7 cellular contexts compared by ENCODE assay signal in the genomic region with DNA sequence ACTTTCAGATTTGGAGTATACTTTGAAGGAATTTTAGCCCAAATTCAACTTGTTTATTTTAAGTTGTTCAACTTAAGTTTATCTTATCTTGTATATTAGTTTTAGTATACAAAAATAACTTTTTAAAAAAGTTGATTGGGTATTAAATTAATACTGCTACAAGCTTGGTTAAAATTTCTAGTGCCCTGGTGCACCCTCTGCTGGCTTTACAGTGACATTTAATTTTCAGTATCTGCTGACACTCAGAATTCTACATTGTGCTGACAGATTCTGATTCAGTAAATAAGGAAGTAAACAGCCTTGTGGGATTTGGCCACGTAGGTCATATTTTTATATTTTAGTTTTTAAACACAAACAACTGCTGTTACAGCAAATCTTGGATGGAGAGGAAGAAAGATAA.
A peak's percentile ranks its signal among the peaks of the same experiment; 100 is the strongest.
DNase-seq lines count a peak whose midpoint lies in the region; ATAC-seq and TF ChIP-seq lines count a peak whose summit lies in the region.

No MANE protein-coding gene starts in this region.

- DNase-seq in EH (ENCODE audit: low read depth): peak; percentile 3
- DNase-seq in LNCaP clone FGC (ENCODE audit: low read depth): peak; percentile 25
- DNase-seq in kidney tubule cell (ENCODE audit: low spot score): peak; percentile 43
- no peak for DNase-seq in NCI-H226
- no peak for DNase-seq in epidermal melanocyte (ENCODE audit: insufficient read length, low spot score)

- peaks cover 38% of the 10 kb centered on the region for H3K4me1 Mint-ChIP-seq in activated naive CD4-positive, alpha-beta T cell treated with anti-CD3 and anti-CD28 coated beads, Interleukin-2, amount 50 U/mL, for 24 hours

- H3K36me3 Mint-ChIP-seq in activated naive CD4-positive, alpha-beta T cell treated with anti-CD3 and anti-CD28 coated beads, Interleukin-2, amount 50 U/mL, for 24 hours: peaks cover 4% of the 10 kb centered on the region

- peak; percentile 42 for TF ChIP-seq CTCF in LNCaP clone FGC (IDR thresholded peaks at IDR 0.05; ENCODE audit: control insufficient read depth, extremely low read depth, insufficient read depth)

- peak overlapping the region; percentile 73 for H3K4me3 Mint-ChIP-seq in activated naive CD4-positive, alpha-beta T cell treated with anti-CD3 and anti-CD28 coated beads, Interleukin-2, amount 50 U/mL, for 24 hours

- H3K4me3 ChIP-seq in LNCaP clone FGC (ENCODE audit: low read depth, low read length): peak overlapping the region; percentile 9; the same call in 1 of the 2 replicates

- ATAC-seq in GM19455 (IDR thresholded peaks at IDR 0.05; ENCODE audit: unreplicated experiment): no peak

- H3K27ac Mint-ChIP-seq in activated naive CD4-positive, alpha-beta T cell treated with anti-CD3 and anti-CD28 coated beads, Interleukin-2, amount 50 U/mL, for 24 hours: peak overlapping the region; percentile 71

- no peaks in the 10 kb centered on the region for H3K9me3 Mint-ChIP-seq in activated naive CD4-positive, alpha-beta T cell treated with anti-CD3 and anti-CD28 coated beads, Interleukin-2, amount 50 U/mL, for 24 hours

- H3K27me3 Mint-ChIP-seq in activated naive CD4-positive, alpha-beta T cell treated with anti-CD3 and anti-CD28 coated beads, Interleukin-2, amount 50 U/mL, for 24 hours: no peaks in the 10 kb centered on the region

Comparison
In these comparisons a context has a peak if more than half of its experiments do, and no peak if none do; other contexts are left out.
1. DNase-seq: peak in EH (single experiment), LNCaP clone FGC (single experiment) and kidney tubule cell (single experiment); none in NCI-H226 (single experiment) and epidermal melanocyte (single experiment).